21 cellular contexts compared by ENCODE assay signal in the genomic region with DNA sequence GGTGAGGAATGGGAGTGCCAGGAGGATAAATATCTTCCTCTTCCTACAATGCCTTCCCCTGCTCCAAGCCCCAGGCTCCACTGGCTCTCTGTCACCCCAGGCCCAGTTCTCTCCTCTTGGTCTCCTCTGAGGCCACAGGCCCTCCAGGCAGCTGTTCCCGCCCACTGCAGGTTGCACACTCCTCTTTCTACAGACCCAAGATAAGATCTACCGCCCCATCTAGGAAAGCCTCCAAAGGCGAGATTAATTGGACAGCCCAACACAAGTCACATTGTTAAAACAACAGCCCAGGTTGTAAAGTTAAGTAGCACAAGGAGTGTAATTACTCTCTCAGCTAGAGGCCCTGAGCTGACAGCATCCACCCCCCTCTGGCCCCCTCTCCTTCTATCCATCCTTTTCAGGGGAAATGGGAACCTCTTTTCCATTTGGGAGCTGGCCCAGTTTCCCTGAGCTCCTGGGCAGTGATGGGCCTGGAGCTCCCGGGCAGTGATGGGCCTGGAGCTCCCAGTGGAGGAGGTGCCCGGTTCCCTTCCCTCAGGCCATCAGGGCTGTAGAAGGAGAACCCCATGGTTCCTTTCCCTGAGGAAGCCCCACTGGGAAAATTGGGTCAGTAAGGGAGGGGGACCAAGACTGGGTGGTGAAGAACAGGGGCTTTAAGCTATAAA. TPM values are rescaled to one million over a fixed set of nuclear protein-coding genes. Genes with fewer than 3 reads are reported as not detected.
DNase-seq lines count a peak whose midpoint lies in the region; TF ChIP-seq lines count a peak whose summit lies in the region.
"Had no signal": no experiment of that assay in that cellular context is flagged by ENCODE, and none has a peak within 500 bp of the region (broad histone marks: within the 10 kb centered on the region; RNA-seq: fewer than 3 reads in every experiment).

No MANE protein-coding gene starts in this region.

- TF ChIP-seq POLR2A in lower leg skin (IDR thresholded peaks at IDR 0.05) (no peak), erythroblast (IDR thresholded peaks at IDR 0.05; ENCODE audit: low read length) (no peak)

- H3K27me3 ChIP-seq in osteoblast (ENCODE audit: insufficient read depth, low read length), result peaks cover 38% of the 10 kb centered on the region

- no peaks in the 10 kb centered on the region for H3K36me3 ChIP-seq in osteoblast (ENCODE audit: insufficient read depth, low read length)
- H3K36me3 ChIP-seq: heart right ventricle, transverse colon had no signal

- H3K79me2 ChIP-seq in osteoblast (ENCODE audit: insufficient read depth, low read length), result no peaks in the 10 kb centered on the region

- no peak overlapping the region for H3K4me2 ChIP-seq in osteoblast (ENCODE audit: insufficient read depth, low read length)

- no peaks in the 10 kb centered on the region for H4K20me1 ChIP-seq in osteoblast (ENCODE audit: insufficient read depth, low read length)

- H3K9me3 ChIP-seq in osteoblast (ENCODE audit: low read depth, low read length), result no peaks in the 10 kb centered on the region
- H3K9me3 ChIP-seq: heart right ventricle, transverse colon had no signal

- WGBS in lower leg skin, 2 donors, result 37 to 55% methylated on average over 5 of the region's 5 CpGs

- peak in 2 of 3 experiments; percentile 47 to 83 for DNase-seq in NCI-H1417 (lab: John Stamatoyannopoulos, UW)
- DNase-seq in NCI-H1417 treated with DMSO at 0.1 percent for 48 hours (lab: John Stamatoyannopoulos, UW), result no peak
- peak; percentile 42 for DNase-seq in NCI-H1105 (lab: John Stamatoyannopoulos, UW)
- DNase-seq in cerebellar cortex (ENCODE audit: low spot score), result peak; percentile 85
- DNase-seq in osteoblast (ENCODE audit: insufficient read length, low spot score, missing footprints), result peak; percentile 84
- DNase-seq in lower leg skin (ENCODE audit: low spot score in 2 of 2), result no peak
- no peak for DNase-seq in dedifferentiated amniotic fluid mesenchymal stem cell (ENCODE audit: extremely low spot score)
- DNase-seq in erythroblast (lab: John Stamatoyannopoulos, UW), result no peak
- DNase-seq: heart right ventricle; naive B cell; NCI-H1436 treated with DMSO at 0.1 percent for 48 hours; stimulated activated CD4-positive, alpha-beta T cell treated with anti-CD3 and anti-CD28 coated beads, Interleukin-2, amount 100 ng/mL, for 24 hours; stimulated activated naive CD8-positive, alpha-beta T cell treated with anti-CD3 and anti-CD28 coated beads, Interleukin-15, amount 100 ng/mL, for 72 hours; SW 1271; transverse colon had no signal

- no peak overlapping the region for H2AFZ ChIP-seq in osteoblast (ENCODE audit: low read length)

- H3K4me3 ChIP-seq in osteoblast (ENCODE audit: insufficient read depth, low read length) (no peak overlapping the region), lower leg skin (ENCODE audit: low read depth, poor library complexity, severe bottlenecking) (no peak overlapping the region)
- H3K4me3 ChIP-seq: coronary artery, heart right ventricle, transverse colon had no signal

- intact Hi-C loops in lower leg skin (cut with DNase I; ENCODE audit: low total_unique reads), result no loop called here

- peaks cover 38% of the 10 kb centered on the region for H3K4me1 ChIP-seq in osteoblast (ENCODE audit: insufficient read depth, low read length)

- TF ChIP-seq CTCF in osteoblast (IDR thresholded peaks at IDR 0.05; ENCODE audit: extremely low read depth, low read depth, low read length), result no peak
- no peak for TF ChIP-seq CTCF in lower leg skin (IDR thresholded peaks at IDR 0.05)

- H3K27ac ChIP-seq in osteoblast (ENCODE audit: low read depth, low read length), result no peak overlapping the region
- H3K27ac ChIP-seq: 22Rv1, coronary artery, heart right ventricle, transverse colon had no signal

RNA-seq across cellular contexts. Expression of a gene that starts 7.3 kb away (rescaled TPM):
- total RNA-seq in osteoblast, result under 0.01 TPM in 1 of 2 replicates, not detected in the other
- total RNA-seq in lower leg skin, result 1 to 10 TPM; 1.9 to 3.3 (median 2.5) TPM
- total RNA-seq: lung microvascular endothelial cell, skeletal muscle tissue, transverse colon had no signal

RNA-seq across cellular contexts. Expression of a gene that starts 18.7 kb away (rescaled TPM):
- total RNA-seq in osteoblast (0.59 and 1.1 TPM in 2 replicates), lower leg skin (10 to 100 TPM; 28.8 to 36.5 (median 29.9) TPM)
- total RNA-seq: activated T-helper 17 cell treated with anti-CD3 and anti-CD28 coated beads, Interleukin-2, amount 50 U/mL, for 72 hours; B cell; lung microvascular endothelial cell; skeletal muscle tissue; transverse colon had no signal

Comparison
In these comparisons a context has a peak if more than half of its experiments do, and no peak if none do; other contexts are left out.
1. DNase-seq: peak in NCI-H1417 (2 of 3), NCI-H1105 (single experiment), cerebellar cortex (single experiment) and osteoblast (single experiment); none in NCI-H1417 treated with DMSO at 0.1 percent for 48 hours (single experiment), lower leg skin (0 of 2), dedifferentiated amniotic fluid mesenchymal stem cell (single experiment) and erythroblast (0 of 2).
2. RNA of a gene that starts 18.7 kb away (total RNA-seq): 28.8 to 36.5 TPM in lower leg skin; 0.59 to 1.1 TPM in osteoblast; every median in the first group is over 10 times any median in the second.